ENCODE assay signal across 8 cellular contexts in genomic region chr4:20395160-20395773, GRCh38.
DNase-seq lines count a peak whose midpoint lies in the region; ATAC-seq and TF ChIP-seq lines count a peak whose summit lies in the region.

No MANE protein-coding gene starts in this region.

- H3K9me3 ChIP-seq in cardiac muscle cell (ENCODE audit: low read depth) (no peaks in the 10 kb centered on the region), adrenal gland (replicated peaks in 1 of 3) (no peaks in the 10 kb centered on the region), left lung (no peaks in the 10 kb centered on the region)

- DNase-seq in cardiac muscle cell (ENCODE audit: low read depth in 1 of 2, low spot score in 1 of 2), result peak; percentile 52 to 63
- no peak for DNase-seq in left ventricle myocardium superior
- DNase-seq in NCI-H2029 treated with DMSO at 0.1 percent for 48 hours (lab: John Stamatoyannopoulos, UW), result peak; percentile 5
- peak; percentile 26 to 71 (median 53) for DNase-seq in adrenal gland
- no peak for DNase-seq in left lung
- DNase-seq in KG1 (lab: John Stamatoyannopoulos, UW), result no peak
- no peak for DNase-seq in activated gamma-delta T cell (lab: John Stamatoyannopoulos, UW)

- H3K4me3 ChIP-seq in cardiac muscle cell, result no peak overlapping the region
- H3K4me3 ChIP-seq in adrenal gland, result peak overlapping the region in 1 of 4 donors; percentile 6
- no peak overlapping the region for H3K4me3 ChIP-seq in left lung

- no peaks in the 10 kb centered on the region for H3K27me3 ChIP-seq in cardiac muscle cell
- no peaks in the 10 kb centered on the region for H3K27me3 ChIP-seq in adrenal gland
- H3K27me3 ChIP-seq in left lung, result no peaks in the 10 kb centered on the region

- H3K36me3 ChIP-seq in cardiac muscle cell (no peaks in the 10 kb centered on the region), adrenal gland (replicated peaks in 1 of 2) (no peaks in the 10 kb centered on the region), left lung (no peaks in the 10 kb centered on the region)

- 25 to 35% (median 29%) methylated on average over 3 of the region's 3 CpGs for WGBS in adrenal gland, 4 donors

- TF ChIP-seq POLR2A in adrenal gland (IDR thresholded peaks at IDR 0.05), result no peak

- TF ChIP-seq CTCF in cardiac muscle cell (IDR thresholded peaks at IDR 0.05; ENCODE audit: low read depth, low read length), result peak; percentile 72
- TF ChIP-seq CTCF in adrenal gland (IDR thresholded peaks at IDR 0.05), result peak; percentile 37 to 59 (median 52)
- TF ChIP-seq CTCF in left lung (IDR thresholded peaks at IDR 0.05), result peak in 1 of 2 donors; percentile 32

- intact Hi-C loops in left ventricle myocardium superior (cut with micrococcal nuclease) (no loop called here), adrenal gland (cut with DNase I) (no loop called here), left lung (cut with DNase I) (no loop called here)

- H3K4me1 ChIP-seq in cardiac muscle cell (ENCODE audit: low read depth) (no peaks in the 10 kb centered on the region), adrenal gland (replicated peaks in 1 of 2) (peaks cover 0 to 4% of the 10 kb centered on the region in 2 donors), left lung (no peaks in the 10 kb centered on the region)

- ATAC-seq in left ventricle myocardium superior (no peak), HG02678 (IDR thresholded peaks at IDR 0.05; ENCODE audit: unreplicated experiment) (peak; percentile 81), left lung (peak; percentile 75)

- H3K27ac ChIP-seq in cardiac muscle cell (no peak overlapping the region), adrenal gland (no peak overlapping the region), left lung (no peak overlapping the region)

Comparison
In these comparisons a context has a peak if more than half of its experiments do, and no peak if none do; other contexts are left out.
1. DNase-seq: peak in cardiac muscle cell (2 of 2), NCI-H2029 treated with DMSO at 0.1 percent for 48 hours (single experiment) and adrenal gland (7 of 7); none in left ventricle myocardium superior (single experiment), left lung (0 of 2), KG1 (single experiment) and activated gamma-delta T cell (single experiment).